1 cellular context compared by ENCODE assay signal in the genomic region with DNA sequence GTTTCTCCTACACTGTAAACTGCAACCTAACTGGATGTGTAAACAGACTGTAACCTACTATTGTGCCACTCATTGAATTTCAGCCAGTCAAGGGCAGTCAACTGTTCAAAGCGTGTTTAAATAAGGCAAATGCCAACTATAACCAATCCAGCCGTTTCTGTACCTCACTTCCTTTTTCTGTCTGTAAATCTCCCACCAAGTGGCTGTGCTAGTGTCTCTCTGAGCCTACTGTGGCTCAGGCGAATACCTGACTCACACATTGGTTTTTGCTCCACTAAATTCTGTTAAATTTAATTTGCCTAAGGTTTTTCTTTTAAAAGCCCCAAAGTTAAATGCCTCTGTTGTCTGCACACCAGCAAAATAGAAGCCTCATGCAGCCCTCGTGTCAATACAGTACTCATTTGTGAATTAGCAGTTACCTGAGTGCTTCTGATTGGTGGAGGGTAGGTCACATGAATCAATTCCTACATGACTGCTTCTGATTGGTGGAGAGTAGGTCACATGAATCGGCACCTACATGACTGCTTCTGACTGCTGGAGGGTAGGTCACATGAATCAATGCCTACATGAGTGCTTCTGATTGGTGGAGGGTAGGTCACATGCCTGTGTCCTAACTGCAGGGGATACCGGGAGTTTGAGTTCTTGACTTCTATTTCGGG.
TF ChIP-seq lines count a peak whose summit lies in the region.

No MANE protein-coding gene starts in this region.

TF ChIP-seq in H1, 55 proteins besides CTCF, POLR2A, EP300 and RAD21 (continued from another document):
- TF ChIP-seq, protein P1, sequence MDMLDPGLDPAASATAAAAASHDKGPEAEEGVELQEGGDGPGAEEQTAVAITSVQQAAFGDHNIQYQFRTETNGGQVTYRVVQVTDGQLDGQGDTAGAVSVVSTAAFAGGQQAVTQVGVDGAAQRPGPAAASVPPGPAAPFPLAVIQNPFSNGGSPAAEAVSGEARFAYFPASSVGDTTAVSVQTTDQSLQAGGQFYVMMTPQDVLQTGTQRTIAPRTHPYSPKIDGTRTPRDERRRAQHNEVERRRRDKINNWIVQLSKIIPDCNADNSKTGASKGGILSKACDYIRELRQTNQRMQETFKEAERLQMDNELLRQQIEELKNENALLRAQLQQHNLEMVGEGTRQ (IDR thresholded peaks at IDR 0.05; ENCODE audit: low read length): peak; percentile 89
- TF ChIP-seq SAP30 (IDR thresholded peaks at IDR 0.05; ENCODE audit: insufficient read depth, insufficient replicate concordance, low read length) (no peak), CTBP2 (IDR thresholded peaks at IDR 0.05; ENCODE audit: borderline replicate concordance, insufficient read depth, insufficient read length, low read length) (no peak), SIN3A (conservative IDR thresholded peaks at IDR 0.05 in 1 of 2, IDR thresholded peaks at IDR 0.05 in 1 of 2; ENCODE audit: low read depth in 1 of 2, low read length in 2 of 2) (no peak), GTF2F1 (IDR thresholded peaks at IDR 0.05; ENCODE audit: borderline replicate concordance, low read depth, low read length) (no peak)
- TF ChIP-seq, protein P2, sequence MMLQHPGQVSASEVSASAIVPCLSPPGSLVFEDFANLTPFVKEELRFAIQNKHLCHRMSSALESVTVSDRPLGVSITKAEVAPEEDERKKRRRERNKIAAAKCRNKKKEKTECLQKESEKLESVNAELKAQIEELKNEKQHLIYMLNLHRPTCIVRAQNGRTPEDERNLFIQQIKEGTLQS (IDR thresholded peaks at IDR 0.05; ENCODE audit: insufficient read depth, low read depth, low read length): peak; percentile 69; the same call in 1 of the 2 replicates
